In the genomic region with DNA sequence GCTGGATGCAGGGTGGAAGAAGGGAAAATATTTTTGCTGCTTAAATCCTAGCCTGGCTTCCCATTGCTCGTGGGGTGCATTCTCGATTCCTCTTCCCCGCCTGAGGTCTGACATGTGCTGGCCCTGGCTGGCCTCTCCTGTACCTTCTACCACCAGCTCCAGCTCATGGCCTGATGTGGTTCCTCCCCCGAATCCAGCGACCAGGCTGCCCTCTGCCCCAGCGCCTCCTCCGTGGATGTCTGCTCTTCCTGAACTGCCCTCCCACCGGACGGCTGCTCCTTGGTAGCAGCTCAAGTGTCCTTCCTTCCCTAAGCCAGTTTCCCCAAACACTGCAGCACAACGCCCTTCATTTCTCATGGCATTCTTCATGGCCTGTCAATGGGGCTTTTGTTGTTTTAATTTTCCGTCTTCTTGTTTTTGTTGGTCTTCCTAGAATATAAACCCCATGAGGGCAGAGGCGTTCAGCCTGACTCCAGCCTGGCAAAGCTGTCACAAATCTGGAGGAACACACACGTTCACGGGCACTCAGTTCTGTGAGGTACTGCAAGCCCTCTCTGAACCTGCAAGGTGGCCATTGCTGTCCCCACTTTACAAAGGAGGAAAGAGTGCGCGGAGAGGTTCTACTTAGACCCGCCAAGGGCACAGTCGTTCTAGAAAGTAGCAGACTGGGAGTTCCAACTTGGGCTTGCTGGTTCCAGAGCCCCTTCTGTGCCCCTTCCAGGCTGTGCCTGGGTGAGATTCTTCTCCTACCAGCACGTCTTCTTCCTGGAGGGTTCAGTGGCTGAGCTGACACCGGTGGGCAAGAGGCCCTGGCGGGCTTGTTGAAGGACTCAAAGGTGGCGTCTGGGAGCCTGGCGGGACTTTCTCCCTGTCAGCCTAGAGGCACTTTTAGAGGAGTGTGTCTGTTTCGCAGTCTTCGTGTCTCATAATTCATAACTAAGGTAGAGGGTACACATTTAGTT, we compare ENCODE assay signal across 1 cellular context.
TF ChIP-seq lines count a peak whose summit lies in the region.

No MANE protein-coding gene starts in this region.

TF ChIP-seq in IMR-90, 13 proteins besides CTCF, POLR2A, EP300 and RAD21 (continued from another document):
- TF ChIP-seq, protein P1, sequence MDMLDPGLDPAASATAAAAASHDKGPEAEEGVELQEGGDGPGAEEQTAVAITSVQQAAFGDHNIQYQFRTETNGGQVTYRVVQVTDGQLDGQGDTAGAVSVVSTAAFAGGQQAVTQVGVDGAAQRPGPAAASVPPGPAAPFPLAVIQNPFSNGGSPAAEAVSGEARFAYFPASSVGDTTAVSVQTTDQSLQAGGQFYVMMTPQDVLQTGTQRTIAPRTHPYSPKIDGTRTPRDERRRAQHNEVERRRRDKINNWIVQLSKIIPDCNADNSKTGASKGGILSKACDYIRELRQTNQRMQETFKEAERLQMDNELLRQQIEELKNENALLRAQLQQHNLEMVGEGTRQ (IDR thresholded peaks at IDR 0.05; ENCODE audit: low read depth, low read length) = no peak
- TF ChIP-seq RCOR1 (IDR thresholded peaks at IDR 0.05; ENCODE audit: insufficient replicate concordance, low read length) = no peak
- TF ChIP-seq CHD1 (IDR thresholded peaks at IDR 0.05; ENCODE audit: low read depth, low read length) = no peak
TF ChIP-seq in IMR-90: peak in this region for 0.
